Comparison of ENCODE assay signal across 10 cellular contexts in genomic region chr10:21946946-21947345, GRCh38.
"Had no signal": no experiment of that assay in that cellular context is flagged by ENCODE, and none has a peak within 500 bp of the region (broad histone marks: within the 10 kb centered on the region; RNA-seq: fewer than 3 reads in every experiment).

No MANE protein-coding gene starts in this region.

- ATAC-seq: GM23338, HCT116 had no signal

- H3K4me2 ChIP-seq: GM23338 had no signal

- H3K9ac ChIP-seq: GM23248 had no signal

- DNase-seq: GM23248, GOT3, H7, H9, HCEC 1CT, HFFc6 had no signal

- H3K4me3 ChIP-seq: GM23248, GM23338 had no signal

- H2AFZ ChIP-seq: GM23248, GM23338 had no signal

- FAIRE-seq: H1, H54 had no signal

- H3K27ac ChIP-seq: GM23248 had no signal
